Comparison of ENCODE assay signal across 15 cellular contexts in the genomic region with DNA sequence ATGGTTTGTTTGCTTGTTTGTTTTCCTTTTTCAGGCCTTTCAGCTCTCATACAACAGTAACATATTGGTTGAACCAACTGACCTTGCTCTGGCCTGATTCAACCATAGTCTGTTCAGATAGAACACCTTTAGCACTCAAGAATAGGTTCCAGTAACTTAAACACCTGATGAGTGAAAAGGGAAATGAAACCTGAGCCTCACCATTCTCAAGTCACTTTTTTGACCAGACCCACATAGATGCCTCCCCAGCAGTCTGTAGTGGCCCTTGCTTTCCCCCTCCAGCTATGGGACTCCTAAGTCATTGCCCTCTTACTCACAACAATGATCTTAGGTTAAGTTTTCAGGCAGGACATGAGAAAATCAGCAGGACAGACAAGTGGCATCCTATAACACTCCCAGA.
DNase-seq lines count a peak whose midpoint lies in the region; ATAC-seq and TF ChIP-seq lines count a peak whose summit lies in the region.
"Had no signal": no experiment of that assay in that cellular context is flagged by ENCODE, and none has a peak within 500 bp of the region (broad histone marks: within the 10 kb centered on the region; RNA-seq: fewer than 3 reads in every experiment).

No MANE protein-coding gene starts in this region.

- no peak overlapping the region for H3K4me3 ChIP-seq in PC-9

- peak; percentile 88 for ATAC-seq in GM18498 (IDR thresholded peaks at IDR 0.05; ENCODE audit: unreplicated experiment)
- ATAC-seq in GM19395 (IDR thresholded peaks at IDR 0.05; ENCODE audit: unreplicated experiment): peak; percentile 76
- ATAC-seq in HG02798 (IDR thresholded peaks at IDR 0.05; ENCODE audit: poor library complexity, unreplicated experiment): peak; percentile 76
- peak; percentile 60 for ATAC-seq in HG03558 (IDR thresholded peaks at IDR 0.05; ENCODE audit: extremely low read depth, unreplicated experiment)
- no peak for ATAC-seq in GM21717 (IDR thresholded peaks at IDR 0.05; ENCODE audit: unreplicated experiment)
- ATAC-seq: activated T-cell treated with anti-CD3 and anti-CD28 coated beads, Interleukin-2, amount 50 U/mL, for 4 hours; PC-3; T-cell had no signal

- no peaks in the 10 kb centered on the region for H3K9me2 ChIP-seq in PC-9 (ENCODE audit: insufficient read depth)

- no TSS peak for BruUV-seq in PC-9 (replicated peaks; lab: Mats Ljungman, UMichigan)

- no peak overlapping the region for H3K27ac ChIP-seq in PC-9
- H3K27ac ChIP-seq: parathyroid adenoma had no signal

- H3K36me3 ChIP-seq in PC-9 (ENCODE audit: low read depth): no peaks in the 10 kb centered on the region

- 0 out of 2 replicates have a peak, but pooled peaks cover 3% of the 10 kb centered on the region for H3K9me3 ChIP-seq in PC-9 (ENCODE audit: insufficient read depth, low read depth)

- H3K4me1 ChIP-seq in PC-9 (replicated peaks; ENCODE audit: insufficient read depth): peaks cover 15% of the 10 kb centered on the region
- H3K4me1 ChIP-seq: parathyroid adenoma had no signal

- H3F3A ChIP-seq in PC-9 (ENCODE audit: insufficient read depth, low read depth): no peaks in the 10 kb centered on the region; the same call in 1 of the 2 replicates

- H3K79me2 ChIP-seq in PC-9 (ENCODE audit: low read depth): no peaks in the 10 kb centered on the region
- H3K79me2 ChIP-seq: parathyroid adenoma had no signal

- no peak for DNase-seq in PC-9
- no peak for DNase-seq in DMS 273 treated with DMSO at 0.1 percent for 48 hours (lab: John Stamatoyannopoulos, UW)
- no peak for DNase-seq in epidermal melanocyte (ENCODE audit: insufficient read length, low spot score)
- DNase-seq: activated CD4-positive, CD25-positive, alpha-beta regulatory T cell treated with anti-CD3 and anti-CD28 coated beads, Interleukin-2, amount 50 U/mL, for 72 hours; activated T-cell treated with anti-CD3 and anti-CD28 coated beads, Interleukin-2, amount 50 U/mL, for 4 hours; midbrain; stimulated activated naive CD4-positive, alpha-beta T cell; T-cell had no signal

- CTCF ChIA-PET in PC-9 (lab: Charles Lee): no interaction called here

- H3K4me2 ChIP-seq in PC-9: no peak overlapping the region

- intact Hi-C loops in PC-9 (cut with micrococcal nuclease; ENCODE audit: unreplicated experiment): loop anchor here (1.0 to 2.0 kb wide), 3 partner anchors 95 to 366 kb away; no protein-coding TSS in a partner anchor

- no peaks in the 10 kb centered on the region for H4K20me1 ChIP-seq in PC-9 (ENCODE audit: insufficient read depth)

- H3K27me3 ChIP-seq in PC-9 (ENCODE audit: insufficient read depth, low read depth): no peaks in the 10 kb centered on the region

- H2AFZ ChIP-seq in PC-9: no peak overlapping the region
- H2AFZ ChIP-seq: parathyroid adenoma had no signal

- POLR2A ChIA-PET in PC-9 (lab: Charles Lee; ENCODE audit: unreplicated experiment): no interaction called here

- TF ChIP-seq CTCF in PC-9 (conservative IDR thresholded peaks at IDR 0.05): no peak
